In genomic region chr9:104099630-104100029, GRCh38 we compare ENCODE assay signal across 26 cellular contexts.
"Had no signal": no experiment of that assay in that cellular context is flagged by ENCODE, and none has a peak within 500 bp of the region (broad histone marks: within the 10 kb centered on the region; RNA-seq: fewer than 3 reads in every experiment).

No MANE protein-coding gene starts in this region.

- H3K27ac ChIP-seq: coronary artery, dorsolateral prefrontal cortex, epithelial cell of prostate, esophagus muscularis mucosa, esophagus squamous epithelium, foreskin keratinocyte, gastroesophageal sphincter, heart left ventricle, heart right ventricle, hepatocyte had no signal

- H3K4me3 ChIP-seq: coronary artery, dorsolateral prefrontal cortex, esophagus muscularis mucosa, esophagus squamous epithelium, gastroesophageal sphincter, heart left ventricle, heart right ventricle, hepatocyte had no signal

- H2AFZ ChIP-seq: hepatocyte had no signal

- H3K4me2 ChIP-seq: hepatocyte had no signal

- H3K9me3 ChIP-seq: esophagus muscularis mucosa, esophagus squamous epithelium, gastroesophageal sphincter, heart left ventricle, heart right ventricle had no signal

- H3K27me3 ChIP-seq: dorsolateral prefrontal cortex, esophagus muscularis mucosa, esophagus squamous epithelium, foreskin keratinocyte, gastroesophageal sphincter, heart left ventricle, heart right ventricle, hepatocyte had no signal

- FAIRE-seq: colon, endothelial cell of umbilical vein, frontal cortex had no signal

- DNase-seq: cortex of kidney; dermis blood vessel endothelial cell; dorsolateral prefrontal cortex; effector CD4-positive, alpha-beta T cell; effector CD8-positive, alpha-beta T cell; effector memory CD4-positive, alpha-beta T cell; effector memory CD8-positive, alpha-beta T cell; endodermal cell; erythroblast; esophagus squamous epithelium; foreskin fibroblast; foreskin keratinocyte; foreskin melanocyte; glutamatergic neuron; head of caudate nucleus; heart left ventricle; heart right ventricle had no signal

- ATAC-seq: effector memory CD8-positive, alpha-beta T cell; esophagus mucosa; foreskin keratinocyte; gastroesophageal sphincter; heart left ventricle; heart right ventricle had no signal
